ENCODE assay signal across 16 cellular contexts in genomic region chr6:129521946-129522345, GRCh38.
DNase-seq lines count a peak whose midpoint lies in the region; ATAC-seq and TF ChIP-seq lines count a peak whose summit lies in the region.
"Had no signal": no experiment of that assay in that cellular context is flagged by ENCODE, and none has a peak within 500 bp of the region (broad histone marks: within the 10 kb centered on the region; RNA-seq: fewer than 3 reads in every experiment).

No MANE protein-coding gene starts in this region.

- TF ChIP-seq CTCF in RWPE1 (conservative IDR thresholded peaks at IDR 0.05; ENCODE audit: low read depth): no peak

- no peak overlapping the region for H3K27ac ChIP-seq in RWPE1
- H3K27ac ChIP-seq: BLaER1 treated with 17β-estradiol and CSF1 and Interleukin-3, amounts not matched to agents 10 nM and 100 nM had no signal

- H3K36me3 Mint-ChIP-seq in stimulated activated effector memory CD8-positive, alpha-beta T cell treated with anti-CD3 and anti-CD28 coated beads, Interleukin-12 subunit alpha, Interleukin-12 subunit beta, amount 100 ng/mL, for 72 hours: no peaks in the 10 kb centered on the region
- H3K36me3 Mint-ChIP-seq: CD8-positive, alpha-beta T cell had no signal

- DNase-seq in M059J (ENCODE audit: low read depth): peak; percentile 18
- DNase-seq in RWPE1 (ENCODE audit: low spot score): peak; percentile 10
- no peak for DNase-seq in stimulated activated effector memory CD8-positive, alpha-beta T cell treated with anti-CD3 and anti-CD28 coated beads, Interleukin-12 subunit alpha, Interleukin-12 subunit beta, amount 100 ng/mL, for 72 hours (ENCODE audit: low spot score in 2 of 2)
- DNase-seq: Calu3; CD8-positive, alpha-beta T cell; DMS79 treated with DMSO at 0.1 percent for 48 hours; GF-D8; HCEC 1CT; IMR-90 had no signal

- POLR2A ChIA-PET in RWPE1 (lab: Yijun Ruan, JAX; ENCODE audit: low non-redundant PET): no interaction called here

- no peaks in the 10 kb centered on the region for H3K9me3 Mint-ChIP-seq in stimulated activated effector memory CD8-positive, alpha-beta T cell treated with anti-CD3 and anti-CD28 coated beads, Interleukin-12 subunit alpha, Interleukin-12 subunit beta, amount 100 ng/mL, for 72 hours
- H3K9me3 Mint-ChIP-seq: CD8-positive, alpha-beta T cell; GM23338 had no signal

- H3K4me1 Mint-ChIP-seq in stimulated activated effector memory CD8-positive, alpha-beta T cell treated with anti-CD3 and anti-CD28 coated beads, Interleukin-12 subunit alpha, Interleukin-12 subunit beta, amount 100 ng/mL, for 72 hours: no peaks in the 10 kb centered on the region
- H3K4me1 Mint-ChIP-seq: B cell, GM23338 had no signal

- CTCF ChIA-PET in RWPE1 (lab: Yijun Ruan, JAX): no interaction called here

- no peak overlapping the region for H3K27ac Mint-ChIP-seq in stimulated activated effector memory CD8-positive, alpha-beta T cell treated with anti-CD3 and anti-CD28 coated beads, Interleukin-12 subunit alpha, Interleukin-12 subunit beta, amount 100 ng/mL, for 72 hours
- H3K27ac Mint-ChIP-seq: B cell; CD8-positive, alpha-beta T cell; GM23338 had no signal

- no peak overlapping the region for H3K4me3 Mint-ChIP-seq in stimulated activated effector memory CD8-positive, alpha-beta T cell treated with anti-CD3 and anti-CD28 coated beads, Interleukin-12 subunit alpha, Interleukin-12 subunit beta, amount 100 ng/mL, for 72 hours
- H3K4me3 Mint-ChIP-seq: B cell; CD8-positive, alpha-beta T cell; GM23338 had no signal

- ATAC-seq in esophagus mucosa (peak; percentile 62), HG03039 (IDR thresholded peaks at IDR 0.05; ENCODE audit: unreplicated experiment) (no peak), GM21390 (IDR thresholded peaks at IDR 0.05; ENCODE audit: unreplicated experiment) (no peak)
- peak; percentile 32 for ATAC-seq in stimulated activated effector memory CD8-positive, alpha-beta T cell treated with anti-CD3 and anti-CD28 coated beads, Interleukin-12 subunit alpha, Interleukin-12 subunit beta, amount 100 ng/mL, for 72 hours
- ATAC-seq: CD8-positive, alpha-beta T cell; GM12878; GM23338 had no signal

Comparison
In these comparisons a context has a peak if more than half of its experiments do, and no peak if none do; other contexts are left out.
1. DNase-seq: peak in M059J (single experiment) and RWPE1 (single experiment); none in stimulated activated effector memory CD8-positive, alpha-beta T cell treated with anti-CD3 and anti-CD28 coated beads, Interleukin-12 subunit alpha, Interleukin-12 subunit beta, amount 100 ng/mL, for 72 hours (0 of 2).
2. ATAC-seq: peak in esophagus mucosa (single experiment) and stimulated activated effector memory CD8-positive, alpha-beta T cell treated with anti-CD3 and anti-CD28 coated beads, Interleukin-12 subunit alpha, Interleukin-12 subunit beta, amount 100 ng/mL, for 72 hours (single experiment); none in HG03039 (single experiment) and GM21390 (single experiment).